ENCODE assay signal across 8 cellular contexts in genomic region chr21:41207401-41208388, GRCh38. TPM values are rescaled to one million over a fixed set of nuclear protein-coding genes. Genes with fewer than 3 reads are reported as not detected.
A peak's percentile ranks its signal among the peaks of the same experiment; 100 is the strongest.
DNase-seq lines count a peak whose midpoint lies in the region; ATAC-seq and TF ChIP-seq lines count a peak whose summit lies in the region.

No MANE protein-coding gene starts in this region.

- peak overlapping the region; percentile 40 for H2AFZ ChIP-seq in mammary epithelial cell (ENCODE audit: low read depth, low read length)

- H3K27ac ChIP-seq in mammary epithelial cell (ENCODE audit: insufficient read depth, low read depth, low read length) (peak overlapping the region; percentile 62), thymus (ENCODE audit: low read depth) (peak overlapping the region; percentile 39)

- H3K4me1 ChIP-seq in mammary epithelial cell (ENCODE audit: insufficient read depth, low read length) (peaks cover 18% of the 10 kb centered on the region), thymus (ENCODE audit: control insufficient read depth, insufficient read depth, low read length) (no peaks in the 10 kb centered on the region)

- peaks cover 84% of the 10 kb centered on the region for H3K79me2 ChIP-seq in mammary epithelial cell (ENCODE audit: insufficient read depth, low read length)

- ATAC-seq in left lobe of liver: peak; percentile 34

- no peaks in the 10 kb centered on the region for H4K20me1 ChIP-seq in mammary epithelial cell (ENCODE audit: insufficient read depth, low read length)

- H3K36me3 ChIP-seq in mammary epithelial cell (ENCODE audit: insufficient read depth, low read length) (no peaks in the 10 kb centered on the region), thymus (ENCODE audit: control insufficient read depth, insufficient read depth) (no peaks in the 10 kb centered on the region)

- 23% methylated on average over 17 of the region's 17 CpGs for WGBS in mammary epithelial cell (ENCODE audit: low coverage, missing lambda C conversion rate)
- WGBS in thymus: 76% methylated on average over 17 of the region's 17 CpGs

- in situ Hi-C loops in mammary epithelial cell (cut with MboI; ENCODE audit: low sequenced_read_pairs in 2 of 2): no loop called here

- dilution Hi-C loops in mammary epithelial cell (cut with HindIII; ENCODE audit: low sequenced_read_pairs): no loop called here

- H3K4me2 ChIP-seq in mammary epithelial cell (ENCODE audit: insufficient read depth, low read depth, low read length): peak overlapping the region; percentile 35

- no TSS peak for BruUV-seq in mammary epithelial cell (replicated peaks; lab: Mats Ljungman, UMichigan)

- CTCF ChIA-PET in mammary epithelial cell (lab: Charles Lee; ENCODE audit: low non-redundant PET): no interaction called here

- H3K27me3 ChIP-seq in mammary epithelial cell (ENCODE audit: insufficient read depth, low read length) (no peaks in the 10 kb centered on the region), thymus (ENCODE audit: control insufficient read depth, insufficient read depth) (no peaks in the 10 kb centered on the region)

- peak; percentile 2 for DNase-seq in NCI-H748 (lab: John Stamatoyannopoulos, UW; ENCODE audit: unreplicated experiment)
- no peak for DNase-seq in NCI-H748 treated with DMSO at 0.1 percent for 48 hours (lab: John Stamatoyannopoulos, UW)
- peak; percentile 94 for DNase-seq in mammary epithelial cell
- no peak for DNase-seq in left lobe of liver (ENCODE audit: low spot score)
- DNase-seq in DMS153 treated with DMSO at 0.1 percent for 48 hours (lab: John Stamatoyannopoulos, UW; ENCODE audit: unreplicated experiment): no peak
- DNase-seq in NAMALWA (ENCODE audit: low spot score): no peak
- DNase-seq in NCI-H774 (lab: John Stamatoyannopoulos, UW): no peak

- intact Hi-C loops in mammary epithelial cell (cut with micrococcal nuclease): loop anchor here (1.0 kb wide), 1 partner anchor 36 kb away; no protein-coding TSS in a partner anchor

- no peak overlapping the region for H3K9ac ChIP-seq in mammary epithelial cell (ENCODE audit: insufficient read depth, low read length)

- no peak for TF ChIP-seq CTCF in mammary epithelial cell (conservative IDR thresholded peaks at IDR 0.05 in 1 of 2, IDR thresholded peaks at IDR 0.05 in 1 of 2; ENCODE audit: extremely low read depth in 1 of 2, insufficient read depth in 1 of 2, low read depth in 1 of 2, low read length in 2 of 2)

- H3K9me3 ChIP-seq in mammary epithelial cell (replicated peaks; ENCODE audit: insufficient read depth, low read length): no peaks in the 10 kb centered on the region
- no peaks in the 10 kb centered on the region for H3K9me3 ChIP-seq in thymus (ENCODE audit: control insufficient read depth)

- H3K4me3 ChIP-seq in mammary epithelial cell (replicated peaks in 1 of 3; ENCODE audit: insufficient read depth in 1 of 3, low read depth in 2 of 3, low read length in 3 of 3) (no peak overlapping the region), thymus (ENCODE audit: low read length) (no peak overlapping the region)

RNA-seq across cellular contexts. Expression of gene BACE2, which starts 39.7 kb away (rescaled TPM):
- 100 to 1,000 TPM in 1 of 2 donors, 10 to 100 TPM in 1; 84.4 to 128 TPM for total RNA-seq in mammary epithelial cell
- 150 TPM for polyA plus RNA-seq in mammary epithelial cell
- polyA minus RNA-seq in mammary epithelial cell: 102 TPM
- total RNA-seq in left lobe of liver: 4.1 TPM
- 17.6 TPM for polyA plus RNA-seq in thymus

Comparison
In these comparisons a context has a peak if more than half of its experiments do, and no peak if none do; other contexts are left out.
1. DNase-seq: peak in NCI-H748 (single experiment) and mammary epithelial cell (single experiment); none in NCI-H748 treated with DMSO at 0.1 percent for 48 hours (single experiment), left lobe of liver (single experiment), DMS153 treated with DMSO at 0.1 percent for 48 hours (single experiment), NAMALWA (single experiment) and NCI-H774 (single experiment).
2. RNA of gene BACE2, which starts 39.7 kb away (total RNA-seq): 84.4 to 128 TPM in mammary epithelial cell; 4.1 TPM in left lobe of liver (single experiment); every median in the first group is over 10 times any median in the second.